26 cellular contexts compared by ENCODE assay signal in the genomic region with DNA sequence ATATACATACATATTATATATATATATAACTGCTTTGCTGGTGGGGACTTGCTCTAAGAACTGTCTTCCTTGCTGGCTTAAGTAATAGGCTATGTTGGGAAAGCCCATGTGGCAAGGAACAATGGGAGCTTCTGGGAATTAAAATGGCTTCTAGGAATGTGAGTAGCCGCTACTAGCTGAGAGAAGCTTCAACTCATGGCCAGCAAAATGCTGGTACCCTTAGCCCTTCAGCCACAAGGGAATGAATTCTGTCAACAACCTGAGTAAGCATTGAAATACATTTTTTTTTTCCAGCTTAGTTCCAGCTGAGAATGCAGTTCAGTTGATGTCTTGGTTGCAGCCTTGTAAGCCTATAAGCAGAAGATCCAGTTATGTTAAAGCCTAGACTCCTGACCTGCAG.
"Had no signal": no experiment of that assay in that cellular context is flagged by ENCODE, and none has a peak within 500 bp of the region (broad histone marks: within the 10 kb centered on the region; RNA-seq: fewer than 3 reads in every experiment).

No MANE protein-coding gene starts in this region.

- DNase-seq: colonic mucosa; cortex of kidney; effector CD8-positive, alpha-beta T cell; effector memory CD8-positive, alpha-beta T cell; endodermal cell; erythroblast; esophagus squamous epithelium; foreskin fibroblast; foreskin melanocyte; gastrocnemius medialis; glutamatergic neuron; head of caudate nucleus; heart right ventricle; hippocampal formation; left cardiac atrium; left lung; left ventricle myocardium superior; lower lobe of right lung; mesenchymal stem cell; mucosa of descending colon; naive B cell had no signal

- H3K27me3 ChIP-seq: colonic mucosa, esophagus squamous epithelium, gastrocnemius medialis, heart right ventricle, left lung had no signal

- FAIRE-seq: endometrium, islet of Langerhans, keratinocyte had no signal

- H3K4me3 ChIP-seq: colonic mucosa, esophagus squamous epithelium, gastrocnemius medialis, heart right ventricle, left lung, lower lobe of right lung, mucosa of descending colon had no signal

- H3K4me1 ChIP-seq: colonic mucosa, esophagus squamous epithelium, gastrocnemius medialis, heart right ventricle, left lung, lower lobe of right lung had no signal

- ATAC-seq: effector memory CD8-positive, alpha-beta T cell; esophagus mucosa; gastrocnemius medialis; heart right ventricle; left cardiac atrium; left lung; left ventricle myocardium superior; lower lobe of right lung; mucosa of descending colon had no signal

- H3K36me3 ChIP-seq: colonic mucosa, esophagus squamous epithelium, gastrocnemius medialis, heart right ventricle, left lung, lower lobe of right lung had no signal

- H3K27ac ChIP-seq: colonic mucosa, epithelial cell of prostate, esophagus squamous epithelium, gastrocnemius medialis, heart right ventricle, left lung, lower lobe of right lung had no signal

- H3K9me3 ChIP-seq: colonic mucosa, esophagus squamous epithelium, gastrocnemius medialis, heart right ventricle, left lung, lower lobe of right lung, mucosa of descending colon had no signal
